Comparison of ENCODE assay signal across 8 cellular contexts in genomic region chr12:69359531-69360347, GRCh38. TPM values are rescaled to one million over a fixed set of nuclear protein-coding genes. Genes with fewer than 3 reads are reported as not detected.
DNase-seq lines count a peak whose midpoint lies in the region; ATAC-seq, FAIRE-seq and TF ChIP-seq lines count a peak whose summit lies in the region.

Gene YEATS4 (plus strand): TSS chr12:69359743. CDS start chr12:69359973, 230 bp downstream.

- no peaks in the 10 kb centered on the region for H3K9me3 Mint-ChIP-seq in activated naive CD8-positive, alpha-beta T cell treated with anti-CD3 and anti-CD28 coated beads for 36 hours

- peak within 1 kb of the TSS; percentile 74 for H3K4me3 ChIP-seq in GM08714 (ENCODE audit: low read length)
- peak within 1 kb of the TSS; percentile 51 to 82 (median 75) for H3K4me3 ChIP-seq in pancreas
- H3K4me3 ChIP-seq in tibial artery = peak within 1 kb of the TSS; percentile 78 to 96

- no peak for FAIRE-seq in pancreas (lab: Jason Lieb, UNC)

- H3K4me3 Mint-ChIP-seq in activated naive CD8-positive, alpha-beta T cell treated with anti-CD3 and anti-CD28 coated beads for 36 hours = peak within 1 kb of the TSS; percentile 82

- ATAC-seq in HG02610 (IDR thresholded peaks at IDR 0.05; ENCODE audit: unreplicated experiment) (peak; percentile 86), Right ventricle myocardium inferior (peak; percentile 98), pancreas (peak; percentile 89 to 96 (median 90))

- 0% methylated on average over 61 to 70 of the region's 70 CpGs for WGBS in pancreas, 2 donors

- H3K4me1 ChIP-seq in pancreas = peaks cover 0 to 16% (median 6%) of the 10 kb centered on the region in 3 donors
- peaks cover 0 to 20% (median 4%) of the 10 kb centered on the region in 4 donors for H3K4me1 ChIP-seq in tibial artery

- peak within 1 kb of the TSS; percentile 92 for H3K27ac Mint-ChIP-seq in activated naive CD8-positive, alpha-beta T cell treated with anti-CD3 and anti-CD28 coated beads for 36 hours

- H3K27ac ChIP-seq in pancreas (peak within 1 kb of the TSS; percentile 96 to 99 (median 97)), tibial artery (peak within 1 kb of the TSS; percentile 95 to 99)

- intact Hi-C loops in Right ventricle myocardium inferior (cut with DNase I) = loop anchor here (1.0 to 10.0 kb wide), 4 partner anchors 205 to 278 kb away; partner anchors contain the start of gene CCT2
- intact Hi-C loops in pancreas (cut with DNase I) = no loop called here
- intact Hi-C loops in tibial artery (cut with DNase I; ENCODE audit: low total_unique reads) = loop anchor here (10.0 kb wide), 1 partner anchor 285 kb away; no protein-coding TSS in a partner anchor

- H3K9me3 ChIP-seq in pancreas (no peaks in the 10 kb centered on the region), tibial artery (no peaks in the 10 kb centered on the region)

- no peaks in the 10 kb centered on the region for H3K27me3 Mint-ChIP-seq in activated naive CD8-positive, alpha-beta T cell treated with anti-CD3 and anti-CD28 coated beads for 36 hours

- H3K27me3 ChIP-seq in pancreas (no peaks in the 10 kb centered on the region), tibial artery (no peaks in the 10 kb centered on the region)

- H3K4me1 Mint-ChIP-seq in activated naive CD8-positive, alpha-beta T cell treated with anti-CD3 and anti-CD28 coated beads for 36 hours = peaks cover 18% of the 10 kb centered on the region

- H3K36me3 ChIP-seq in pancreas (no peaks in the 10 kb centered on the region), tibial artery (no peaks in the 10 kb centered on the region)

- TF ChIP-seq CTCF in pancreas (IDR thresholded peaks at IDR 0.05) (no peak), tibial artery (IDR thresholded peaks at IDR 0.05) (peak in 1 of 2 experiments; percentile 24)

- DNase-seq in NCI-H1092 treated with DMSO at 0.1 percent for 48 hours (lab: John Stamatoyannopoulos, UW) (peak; percentile 92), SKM-1 treated with dmso at 0.1 percent for 144 hours (lab: John Stamatoyannopoulos, UW; ENCODE audit: unreplicated experiment) (peak; percentile 76), Right ventricle myocardium inferior (ENCODE audit: missing footprints) (peak; percentile 93), pancreas (peak; percentile 93 to 97 (median 95)), tibial artery (peak; percentile 82 to 93)
- peak; percentile 90 for DNase-seq in activated naive CD8-positive, alpha-beta T cell treated with anti-CD3 and anti-CD28 coated beads for 36 hours

- H3K36me3 Mint-ChIP-seq in activated naive CD8-positive, alpha-beta T cell treated with anti-CD3 and anti-CD28 coated beads for 36 hours = peaks cover 16% of the 10 kb centered on the region

RNA-seq across cellular contexts. Expression of gene YEATS4, which starts in this region (rescaled TPM):
- 10 to 100 TPM; 58.1 to 59.7 TPM for total RNA-seq in activated naive CD8-positive, alpha-beta T cell treated with anti-CD3 and anti-CD28 coated beads for 36 hours
- 11.4 TPM for total RNA-seq in Right ventricle myocardium inferior
- 10 to 100 TPM in 3 of 6 donors, 1 to 10 TPM in 3; 8.3 to 14.6 (median 10.6) TPM for total RNA-seq in pancreas
- polyA plus RNA-seq in pancreas = 10 to 100 TPM in 1 of 2 donors, 1 to 10 TPM in 1; 6.0 to 15.6 TPM

Comparison
In these comparisons a context has a peak if more than half of its experiments do, and no peak if none do; other contexts are left out.
1. Peak in every context shown above with its lines: DNase-seq, ATAC-seq, H3K4me3 ChIP-seq and H3K27ac ChIP-seq.
2. intact Hi-C loops: an anchor here in Right ventricle myocardium inferior (1.0 to 10.0 kb wide) and tibial artery (10.0 kb wide); none called in pancreas.